20 cellular contexts compared by ENCODE assay signal in the genomic region with DNA sequence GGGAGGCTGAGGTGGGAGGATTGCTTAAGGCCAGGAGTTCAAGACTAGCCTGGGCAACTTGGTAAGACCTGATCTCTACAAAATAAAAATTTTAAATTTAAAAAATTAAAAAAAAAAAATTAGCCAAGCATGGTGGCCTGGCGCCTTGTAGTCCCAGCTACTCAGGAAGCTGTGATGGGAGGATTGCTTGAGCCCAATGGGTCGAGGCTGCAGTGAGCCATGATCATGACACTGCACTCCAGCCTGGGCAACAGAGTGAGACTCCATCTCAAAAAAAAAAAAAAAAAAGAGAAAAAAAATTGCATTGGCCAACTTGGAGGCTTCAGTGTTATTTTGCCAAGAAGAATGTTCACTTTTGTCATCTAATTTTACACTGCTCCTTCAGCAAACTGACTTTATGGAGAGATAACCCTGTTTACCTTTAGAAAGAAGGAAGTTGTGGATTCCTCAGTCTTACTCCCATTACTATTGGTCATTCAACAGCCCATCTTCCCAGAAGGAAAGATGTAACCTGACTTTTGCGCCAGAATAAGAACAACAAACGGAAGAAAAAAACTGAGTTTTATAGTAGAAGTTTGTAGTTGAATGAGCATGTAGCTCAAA. TPM values are rescaled to one million over a fixed set of nuclear protein-coding genes. Genes with fewer than 3 reads are reported as not detected.
DNase-seq lines count a peak whose midpoint lies in the region; ATAC-seq and TF ChIP-seq lines count a peak whose summit lies in the region.
"Had no signal": no experiment of that assay in that cellular context is flagged by ENCODE, and none has a peak within 500 bp of the region (broad histone marks: within the 10 kb centered on the region; RNA-seq: fewer than 3 reads in every experiment).

No MANE protein-coding gene starts in this region.

- no peaks in the 10 kb centered on the region for H3K9me3 Mint-ChIP-seq in CD4-positive, alpha-beta T cell
- H3K9me3 Mint-ChIP-seq in CD8-positive, alpha-beta memory T cell: no peaks in the 10 kb centered on the region
- no peaks in the 10 kb centered on the region for H3K9me3 Mint-ChIP-seq in osteocyte (ENCODE audit: unreplicated experiment)

- H3K36me3 Mint-ChIP-seq in CD4-positive, alpha-beta T cell (ENCODE audit: low read depth): peaks cover 79% of the 10 kb centered on the region
- H3K36me3 Mint-ChIP-seq in CD8-positive, alpha-beta memory T cell: peaks cover 0 to 66% (median 21%) of the 10 kb centered on the region in 3 donors
- H3K36me3 Mint-ChIP-seq in osteocyte (ENCODE audit: unreplicated experiment): peaks cover 8% of the 10 kb centered on the region

- H3K27me3 Mint-ChIP-seq in CD4-positive, alpha-beta T cell: no peaks in the 10 kb centered on the region
- no peaks in the 10 kb centered on the region for H3K27me3 Mint-ChIP-seq in CD8-positive, alpha-beta memory T cell
- H3K27me3 Mint-ChIP-seq in osteocyte (ENCODE audit: unreplicated experiment): no peaks in the 10 kb centered on the region

- no peak overlapping the region for H3K4me3 ChIP-seq in CD8-positive, alpha-beta memory T cell (ENCODE audit: low read length)

- peaks cover 7% of the 10 kb centered on the region for H3K36me3 ChIP-seq in CD8-positive, alpha-beta memory T cell (ENCODE audit: insufficient read depth, low read length)

- POLR2A ChIA-PET in CD4-positive, alpha-beta T cell (lab: Charles Lee): interaction anchor here (1.4 kb wide), 1 partner anchor 14 kb away, joined by 3 read pairs; a partner anchor contains a TSS
- POLR2A ChIA-PET in CD8-positive, alpha-beta memory T cell (lab: Charles Lee): no interaction called here

- TF ChIP-seq CTCF in CD4-positive, alpha-beta T cell (IDR thresholded peaks at IDR 0.05): no peak
- TF ChIP-seq CTCF in VCaP (conservative IDR thresholded peaks at IDR 0.05): no peak
- no peak for TF ChIP-seq CTCF in osteocyte (IDR thresholded peaks at IDR 0.05)

- H3K27ac ChIP-seq in CD4-positive, alpha-beta T cell (ENCODE audit: low read depth, low read length): no peak overlapping the region
- no peak overlapping the region for H3K27ac ChIP-seq in CD8-positive, alpha-beta memory T cell (ENCODE audit: low read depth, low read length)
- H3K27ac ChIP-seq in VCaP: peak overlapping the region; percentile 51

- H3K4me1 Mint-ChIP-seq in CD4-positive, alpha-beta T cell (ENCODE audit: low read depth): peaks cover 75% of the 10 kb centered on the region
- peaks cover 68 to 83% (median 82%) of the 10 kb centered on the region in 3 donors for H3K4me1 Mint-ChIP-seq in CD8-positive, alpha-beta memory T cell
- H3K4me1 Mint-ChIP-seq in osteocyte (ENCODE audit: unreplicated experiment): peaks cover 15% of the 10 kb centered on the region

- no peaks in the 10 kb centered on the region for H3K9me3 ChIP-seq in CD4-positive, alpha-beta T cell (ENCODE audit: control insufficient read depth, low read length)
- H3K9me3 ChIP-seq in CD8-positive, alpha-beta memory T cell (ENCODE audit: low read length): no peaks in the 10 kb centered on the region
- H3K9me3 ChIP-seq: SK-N-SH had no signal

- peak overlapping the region; percentile 40 for H3K27ac Mint-ChIP-seq in CD4-positive, alpha-beta T cell
- peak overlapping the region in 6 of 8 donors; percentile 21 to 73 (median 54) for H3K27ac Mint-ChIP-seq in CD8-positive, alpha-beta memory T cell
- peak overlapping the region; percentile 3 for H3K27ac Mint-ChIP-seq in osteocyte (ENCODE audit: unreplicated experiment)

- peaks cover 43% of the 10 kb centered on the region for H3K4me1 ChIP-seq in CD8-positive, alpha-beta memory T cell (ENCODE audit: insufficient read depth, low read length)

- intact Hi-C loops in CD4-positive, alpha-beta T cell (cut with DNase I, micrococcal nuclease): no loop called here

- no peak overlapping the region for H3K4me3 Mint-ChIP-seq in CD4-positive, alpha-beta T cell
- peak overlapping the region in 1 of 7 donors; percentile 57 for H3K4me3 Mint-ChIP-seq in CD8-positive, alpha-beta memory T cell
- no peak overlapping the region for H3K4me3 Mint-ChIP-seq in osteocyte (ENCODE audit: unreplicated experiment)

- CTCF ChIA-PET in CD4-positive, alpha-beta T cell (lab: Charles Lee): no interaction called here
- CTCF ChIA-PET in CD8-positive, alpha-beta memory T cell (lab: Charles Lee): no interaction called here

- DNase-seq in CD4-positive, alpha-beta T cell: no peak
- DNase-seq in CD8-positive, alpha-beta memory T cell: no peak
- DNase-seq in osteocyte (ENCODE audit: extremely low spot score, unreplicated experiment) (no peak), NCI-H526 treated with DMSO at 0.1 percent for 48 hours (lab: John Stamatoyannopoulos, UW) (no peak), KG1 (lab: John Stamatoyannopoulos, UW) (no peak)
- DNase-seq: ACHN, C1 segment of cervical spinal cord, COR-L47, DMS 273 treated with DMSO at 0.1 percent for 48 hours, KBM-7, MV-4-11, NCI-H1417, NCI-H187, NCI-H2107, NCI-H510A, NCI-H774, SHP77 treated with DMSO at 0.1 percent for 48 hours, SK-N-SH had no signal

- ATAC-seq in CD4-positive, alpha-beta T cell (ENCODE audit: poor library complexity): no peak
- no peak for ATAC-seq in GM18861 (IDR thresholded peaks at IDR 0.05; ENCODE audit: unreplicated experiment)

- H3K27me3 ChIP-seq in CD4-positive, alpha-beta T cell (ENCODE audit: control insufficient read depth, insufficient read depth, low read length): no peaks in the 10 kb centered on the region
- H3K27me3 ChIP-seq in CD8-positive, alpha-beta memory T cell (ENCODE audit: insufficient read depth, low read length, poor library complexity, severe bottlenecking): no peaks in the 10 kb centered on the region

RNA-seq across cellular contexts. Expression of a gene that starts 13.1 kb away (rescaled TPM):
- 100 to 1,000 TPM; 135 to 140 TPM for total RNA-seq in CD4-positive, alpha-beta T cell
- total RNA-seq in CD8-positive, alpha-beta memory T cell: 10 to 100 TPM; 80.0 to 80.6 TPM
- 40.5 TPM for polyA plus RNA-seq in CD8-positive, alpha-beta memory T cell
- 56.8 and 62.6 TPM in 2 replicates for total RNA-seq in osteocyte

RNA-seq across cellular contexts. Expression of a gene that starts 48.0 kb away (rescaled TPM):
- 100 to 1,000 TPM; 147 to 153 TPM for total RNA-seq in CD4-positive, alpha-beta T cell
- total RNA-seq in CD8-positive, alpha-beta memory T cell: 100 to 1,000 TPM; 277 to 280 TPM
- 632 TPM for polyA plus RNA-seq in CD8-positive, alpha-beta memory T cell
- total RNA-seq in osteocyte: 142 and 171 TPM in 2 replicates

Comparison
In these comparisons a context has a peak if more than half of its experiments do, and no peak if none do; other contexts are left out.
1. H3K27ac Mint-ChIP-seq: peak in every context shown above with its lines; median percentile 54 in CD8-positive, alpha-beta memory T cell; 40 in CD4-positive, alpha-beta T cell; 3 in osteocyte.